27 cellular contexts compared by ENCODE assay signal in genomic region chr13:102687520-102687919, GRCh38. TPM values are rescaled to one million over a fixed set of nuclear protein-coding genes. Genes with fewer than 3 reads are reported as not detected.
"Had no signal": no experiment of that assay in that cellular context is flagged by ENCODE, and none has a peak within 500 bp of the region (broad histone marks: within the 10 kb centered on the region; RNA-seq: fewer than 3 reads in every experiment).

No MANE protein-coding gene starts in this region.

- H3K4me3 ChIP-seq: cardiac muscle cell, coronary artery, dorsolateral prefrontal cortex, heart left ventricle, spleen, suprapubic skin, tibial artery, upper lobe of right lung had no signal

- H3K27ac ChIP-seq: cardiac muscle cell, coronary artery, dorsolateral prefrontal cortex, heart left ventricle, spleen, suprapubic skin, tibial artery, upper lobe of right lung had no signal

- H3K4me1 ChIP-seq: spleen, suprapubic skin, tibial artery, upper lobe of right lung had no signal

- H3K9me3 ChIP-seq: spleen, suprapubic skin, tibial artery, upper lobe of right lung had no signal

- H3K36me3 ChIP-seq: cardiac muscle cell, heart left ventricle, spleen, suprapubic skin, tibial artery, upper lobe of right lung had no signal

- DNase-seq: activated CD4-positive, alpha-beta memory T cell treated with anti-CD3 and anti-CD28 coated beads, Interleukin-2, amount 10 ng/mL, durations not matched to agents 7 days and 5 days; activated CD4-positive, alpha-beta T cell treated with anti-CD3 and anti-CD28 coated beads for 1 hour; activated CD4-positive, alpha-beta T cell treated with anti-CD3 and anti-CD28 coated beads, Interleukin-2, amount 10 ng/mL, durations not matched to agents 7 days and 5 days; activated naive CD4-positive, alpha-beta T cell; activated T-cell treated with anti-CD3 and anti-CD28 coated beads, Interleukin-2, amount 50 U/mL, for 48 hours; anterior cingulate cortex; dorsolateral prefrontal cortex; effector memory CD4-positive, alpha-beta T cell; heart left ventricle; hypothalamus; immature natural killer cell; midbrain; natural killer cell; posterior cingulate gyrus; right cardiac atrium; spleen; stimulated activated naive CD4-positive, alpha-beta T cell; T-helper 17 cell; T1000; tibial artery; upper lobe of right lung had no signal

- H3K27me3 ChIP-seq: cardiac muscle cell, suprapubic skin, upper lobe of right lung had no signal

- ATAC-seq: natural killer cell, right cardiac atrium, T-helper 17 cell, upper lobe of right lung had no signal

RNA-seq across cellular contexts. Expression of gene METTL21C, which starts 7.3 kb away (rescaled TPM):
- total RNA-seq: activated CD4-positive, alpha-beta memory T cell treated with anti-CD3 and anti-CD28 coated beads, Interleukin-2, amount 10 ng/mL, durations not matched to agents 7 days and 5 days; activated CD4-positive, alpha-beta T cell treated with anti-CD3 and anti-CD28 coated beads, Interleukin-2, amount 10 ng/mL, durations not matched to agents 7 days and 5 days; cardiac muscle cell; heart left ventricle; kidney epithelial cell; lower leg skin; natural killer cell; omental fat pad; right cardiac atrium; spleen; suprapubic skin; T-helper 17 cell; upper lobe of right lung had no signal
